Comparison of ENCODE assay signal across 1 cellular context in the genomic region with DNA sequence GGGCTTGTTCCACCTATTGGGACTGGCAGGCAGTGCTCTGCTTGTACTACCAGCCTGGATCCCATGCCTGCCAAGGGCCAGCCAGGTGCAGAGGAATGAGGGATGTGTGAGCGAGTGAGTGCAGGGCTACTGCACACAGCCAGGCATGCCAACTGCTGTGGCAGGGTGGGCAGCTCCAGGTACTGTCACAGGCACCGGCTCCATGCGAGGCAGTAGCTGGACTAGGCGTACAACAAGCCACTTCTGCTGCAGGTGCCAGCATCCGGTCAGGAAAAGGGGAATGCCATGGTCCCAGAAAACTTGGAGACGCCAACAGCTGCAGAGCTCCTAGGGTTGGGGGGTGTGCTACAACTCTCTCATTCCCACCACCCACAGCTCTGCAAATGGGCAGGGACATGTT.
TF ChIP-seq lines count a peak whose summit lies in the region.

No MANE protein-coding gene starts in this region.

TF ChIP-seq in GM23338, 12 proteins besides CTCF, POLR2A, EP300 and RAD21 (continued from another document):
- TF ChIP-seq, protein P1, sequence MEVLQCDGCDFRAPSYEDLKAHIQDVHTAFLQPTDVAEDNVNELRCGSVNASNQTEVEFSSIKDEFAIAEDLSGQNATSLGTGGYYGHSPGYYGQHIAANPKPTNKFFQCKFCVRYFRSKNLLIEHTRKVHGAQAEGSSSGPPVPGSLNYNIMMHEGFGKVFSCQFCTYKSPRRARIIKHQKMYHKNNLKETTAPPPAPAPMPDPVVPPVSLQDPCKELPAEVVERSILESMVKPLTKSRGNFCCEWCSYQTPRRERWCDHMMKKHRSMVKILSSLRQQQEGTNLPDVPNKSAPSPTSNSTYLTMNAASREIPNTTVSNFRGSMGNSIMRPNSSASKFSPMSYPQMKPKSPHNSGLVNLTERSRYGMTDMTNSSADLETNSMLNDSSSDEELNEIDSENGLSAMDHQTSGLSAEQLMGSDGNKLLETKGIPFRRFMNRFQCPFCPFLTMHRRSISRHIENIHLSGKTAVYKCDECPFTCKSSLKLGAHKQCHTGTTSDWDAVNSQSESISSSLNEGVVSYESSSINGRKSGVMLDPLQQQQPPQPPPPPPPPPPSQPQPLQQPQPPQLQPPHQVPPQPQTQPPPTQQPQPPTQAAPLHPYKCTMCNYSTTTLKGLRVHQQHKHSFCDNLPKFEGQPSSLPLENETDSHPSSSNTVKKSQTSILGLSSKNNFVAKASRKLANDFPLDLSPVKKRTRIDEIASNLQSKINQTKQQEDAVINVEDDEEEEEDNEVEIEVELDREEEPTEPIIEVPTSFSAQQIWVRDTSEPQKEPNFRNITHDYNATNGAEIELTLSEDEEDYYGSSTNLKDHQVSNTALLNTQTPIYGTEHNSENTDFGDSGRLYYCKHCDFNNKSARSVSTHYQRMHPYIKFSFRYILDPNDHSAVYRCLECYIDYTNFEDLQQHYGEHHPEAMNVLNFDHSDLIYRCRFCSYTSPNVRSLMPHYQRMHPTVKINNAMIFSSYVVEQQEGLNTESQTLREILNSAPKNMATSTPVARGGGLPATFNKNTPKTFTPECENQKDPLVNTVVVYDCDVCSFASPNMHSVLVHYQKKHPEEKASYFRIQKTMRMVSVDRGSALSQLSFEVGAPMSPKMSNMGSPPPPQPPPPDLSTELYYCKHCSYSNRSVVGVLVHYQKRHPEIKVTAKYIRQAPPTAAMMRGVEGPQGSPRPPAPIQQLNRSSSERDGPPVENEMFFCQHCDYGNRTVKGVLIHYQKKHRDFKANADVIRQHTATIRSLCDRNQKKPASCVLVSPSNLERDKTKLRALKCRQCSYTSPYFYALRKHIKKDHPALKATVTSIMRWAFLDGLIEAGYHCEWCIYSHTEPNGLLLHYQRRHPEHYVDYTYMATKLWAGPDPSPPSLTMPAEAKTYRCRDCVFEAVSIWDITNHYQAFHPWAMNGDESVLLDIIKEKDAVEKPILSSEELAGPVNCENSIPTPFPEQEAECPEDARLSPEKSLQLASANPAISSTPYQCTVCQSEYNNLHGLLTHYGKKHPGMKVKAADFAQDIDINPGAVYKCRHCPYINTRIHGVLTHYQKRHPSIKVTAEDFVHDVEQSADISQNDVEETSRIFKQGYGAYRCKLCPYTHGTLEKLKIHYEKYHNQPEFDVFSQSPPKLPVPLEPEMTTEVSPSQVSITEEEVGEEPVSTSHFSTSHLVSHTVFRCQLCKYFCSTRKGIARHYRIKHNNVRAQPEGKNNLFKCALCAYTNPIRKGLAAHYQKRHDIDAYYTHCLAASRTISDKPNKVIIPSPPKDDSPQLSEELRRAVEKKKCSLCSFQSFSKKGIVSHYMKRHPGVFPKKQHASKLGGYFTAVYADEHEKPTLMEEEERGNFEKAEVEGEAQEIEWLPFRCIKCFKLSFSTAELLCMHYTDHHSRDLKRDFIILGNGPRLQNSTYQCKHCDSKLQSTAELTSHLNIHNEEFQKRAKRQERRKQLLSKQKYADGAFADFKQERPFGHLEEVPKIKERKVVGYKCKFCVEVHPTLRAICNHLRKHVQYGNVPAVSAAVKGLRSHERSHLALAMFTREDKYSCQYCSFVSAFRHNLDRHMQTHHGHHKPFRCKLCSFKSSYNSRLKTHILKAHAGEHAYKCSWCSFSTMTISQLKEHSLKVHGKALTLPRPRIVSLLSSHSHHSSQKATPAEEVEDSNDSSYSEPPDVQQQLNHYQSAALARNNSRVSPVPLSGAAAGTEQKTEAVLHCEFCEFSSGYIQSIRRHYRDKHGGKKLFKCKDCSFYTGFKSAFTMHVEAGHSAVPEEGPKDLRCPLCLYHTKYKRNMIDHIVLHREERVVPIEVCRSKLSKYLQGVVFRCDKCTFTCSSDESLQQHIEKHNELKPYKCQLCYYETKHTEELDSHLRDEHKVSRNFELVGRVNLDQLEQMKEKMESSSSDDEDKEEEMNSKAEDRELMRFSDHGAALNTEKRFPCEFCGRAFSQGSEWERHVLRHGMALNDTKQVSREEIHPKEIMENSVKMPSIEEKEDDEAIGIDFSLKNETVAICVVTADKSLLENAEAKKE (CRISPR knock-in tag; IDR thresholded peaks at IDR 0.05) = no peak
- TF ChIP-seq ZNF114 (CRISPR knock-in tag; IDR thresholded peaks at IDR 0.05) (no peak), NANOG (IDR thresholded peaks at IDR 0.05; ENCODE audit: borderline replicate concordance) (no peak), JUNB (IDR thresholded peaks at IDR 0.05; ENCODE audit: unreplicated experiment) (no peak), EZH2 (IDR thresholded peaks at IDR 0.05; ENCODE audit: low read depth, unreplicated experiment) (no peak)
